15 cellular contexts compared by ENCODE assay signal in genomic region chr22:35126993-35127392, GRCh38.
A peak's percentile ranks its signal among the peaks of the same experiment; 100 is the strongest.
DNase-seq lines count a peak whose midpoint lies in the region; ATAC-seq, FAIRE-seq and TF ChIP-seq lines count a peak whose summit lies in the region.
"Had no signal": no experiment of that assay in that cellular context is flagged by ENCODE, and none has a peak within 500 bp of the region (broad histone marks: within the 10 kb centered on the region; RNA-seq: fewer than 3 reads in every experiment).

No MANE protein-coding gene starts in this region.

- WGBS in prostate gland, result 87% methylated on average over 8 of the region's 8 CpGs

- H3K4me3 ChIP-seq in GM12865 (ENCODE audit: low read depth, low read length), result no peak overlapping the region
- no peak overlapping the region for H3K4me3 ChIP-seq in prostate gland
- H3K4me3 ChIP-seq: colonic mucosa, esophagus muscularis mucosa, left ventricle myocardium inferior had no signal

- no peak for FAIRE-seq in RCC 7860 (lab: Jason Lieb, UNC)

- no peak overlapping the region for H3K27ac ChIP-seq in prostate gland
- H3K27ac ChIP-seq: colonic mucosa, esophagus muscularis mucosa, left ventricle myocardium inferior, RWPE1 had no signal

- peak; percentile 97 for DNase-seq in GM12865 (ENCODE audit: low read depth)
- peak; percentile 50 for DNase-seq in GM19238 (ENCODE audit: insufficient read length, low spot score)
- no peak for DNase-seq in prostate gland (ENCODE audit: low spot score)
- no peak for DNase-seq in dermis blood vessel endothelial cell
- no peak for DNase-seq in RCC 7860 (ENCODE audit: low spot score)
- no peak for DNase-seq in NAMALWA (ENCODE audit: low spot score)
- DNase-seq: activated CD4-positive, alpha-beta T cell treated with anti-CD3 and anti-CD28 coated beads, Interleukin-2, amount 10 ng/mL, durations not matched to agents 7 days and 5 days; colonic mucosa; left ventricle myocardium inferior; NCI-H187; NCI-H526 had no signal

- no peaks in the 10 kb centered on the region for H3K27me3 ChIP-seq in prostate gland (replicated peaks; ENCODE audit: insufficient read depth)
- H3K27me3 ChIP-seq: colonic mucosa had no signal

- intact Hi-C loops in prostate gland (cut with DNase I), result no loop called here

- no peaks in the 10 kb centered on the region for H3K4me1 ChIP-seq in prostate gland (replicated peaks)
- H3K4me1 ChIP-seq: colonic mucosa, esophagus muscularis mucosa, left ventricle myocardium inferior had no signal

- H3K36me3 ChIP-seq in prostate gland, result no peaks in the 10 kb centered on the region
- H3K36me3 ChIP-seq: colonic mucosa, esophagus muscularis mucosa, left ventricle myocardium inferior had no signal

- ATAC-seq in GM21825 (IDR thresholded peaks at IDR 0.05; ENCODE audit: unreplicated experiment) (peak; percentile 51), HG03354 (IDR thresholded peaks at IDR 0.05; ENCODE audit: poor library complexity, severe bottlenecking, unreplicated experiment) (peak; percentile 64)

- no peak for TF ChIP-seq POLR2A in prostate gland (IDR thresholded peaks at IDR 0.05)

- H3K9me3 ChIP-seq in prostate gland, result no peaks in the 10 kb centered on the region
- H3K9me3 ChIP-seq: colonic mucosa, esophagus muscularis mucosa, left ventricle myocardium inferior had no signal

- TF ChIP-seq CTCF in GM12865 (IDR thresholded peaks at IDR 0.05; ENCODE audit: insufficient read depth, low read depth, low read length, missing control alignments) (no peak), prostate gland (IDR thresholded peaks at IDR 0.05) (no peak)

Comparison
In these comparisons a context has a peak if more than half of its experiments do, and no peak if none do; other contexts are left out.
1. DNase-seq: peak in GM12865 (single experiment) and GM19238 (single experiment); none in prostate gland (single experiment), dermis blood vessel endothelial cell (single experiment), RCC 7860 (single experiment) and NAMALWA (single experiment).